8 cellular contexts compared by ENCODE assay signal in genomic region chr10:29448756-29449592, GRCh38.
DNase-seq lines count a peak whose midpoint lies in the region; ATAC-seq, FAIRE-seq and TF ChIP-seq lines count a peak whose summit lies in the region.
"Not testable (repeated sequence)": the region's sequence is repeated elsewhere in the genome, so short reads cannot be mapped to it uniquely, and the experiment has no call there.

No MANE protein-coding gene starts in this region.

- not testable (repeated sequence) for H3K27me3 ChIP-seq in BE2C

- ATAC-seq in HG03280 (IDR thresholded peaks at IDR 0.05; ENCODE audit: unreplicated experiment), result peak; percentile 90

- not testable (repeated sequence) for H3K4me1 ChIP-seq in BE2C

- DNase-seq in BE2C (peak; percentile 79), GM19239 (ENCODE audit: insufficient read length, low spot score) (peak; percentile 15), NCI-H748 (lab: John Stamatoyannopoulos, UW; ENCODE audit: unreplicated experiment) (peak; percentile 45), kidney tubule cell (ENCODE audit: low spot score) (peak; percentile 72)
- DNase-seq in activated CD4-positive, alpha-beta T cell treated with anti-CD3 and anti-CD28 coated beads for 48 hours, result peak; percentile 85
- DNase-seq in central memory CD4-positive, alpha-beta T cell, result peak; percentile 50
- peak; percentile 65 to 72 for DNase-seq in stimulated activated CD4-positive, alpha-beta T cell treated with anti-CD3 and anti-CD28 coated beads, Interleukin-1b, Interleukin-23, amount 100 ng/mL, for 4 hours (ENCODE audit: low read depth in 2 of 2)

- not testable (repeated sequence) for H3K4me3 ChIP-seq in BE2C (ENCODE audit: low read depth, low read length)

- not testable (repeated sequence) for H3K36me3 ChIP-seq in BE2C

- FAIRE-seq in GM19239 (lab: Jason Lieb, UNC), result peak; percentile 95

- TF ChIP-seq CTCF in BE2C (IDR thresholded peaks at IDR 0.05; ENCODE audit: low read depth, low read length), result peak; percentile 62

- not testable (repeated sequence) for H3K9me3 ChIP-seq in BE2C

Comparison
In these comparisons a context has a peak if more than half of its experiments do, and no peak if none do; other contexts are left out.
1. DNase-seq: peak in every context shown above with its lines; median percentile 85 in activated CD4-positive, alpha-beta T cell treated with anti-CD3 and anti-CD28 coated beads for 48 hours; 79 in BE2C; 72 in kidney tubule cell; 68 in stimulated activated CD4-positive, alpha-beta T cell treated with anti-CD3 and anti-CD28 coated beads, Interleukin-1b, Interleukin-23, amount 100 ng/mL, for 4 hours; 50 in central memory CD4-positive, alpha-beta T cell; 45 in NCI-H748; 15 in GM19239.